Comparison of ENCODE assay signal across 16 cellular contexts in genomic region chr10:91022924-91023707, GRCh38.
A peak's percentile ranks its signal among the peaks of the same experiment; 100 is the strongest.
DNase-seq lines count a peak whose midpoint lies in the region; ATAC-seq, FAIRE-seq and TF ChIP-seq lines count a peak whose summit lies in the region.
"Had no signal": no experiment of that assay in that cellular context is flagged by ENCODE, and none has a peak within 500 bp of the region (broad histone marks: within the 10 kb centered on the region; RNA-seq: fewer than 3 reads in every experiment).

No MANE protein-coding gene starts in this region.

- CTCF ChIA-PET in mammary epithelial cell (lab: Charles Lee; ENCODE audit: low non-redundant PET): no interaction called here
- CTCF ChIA-PET in HepG2 (lab: Yijun Ruan, JAX; ENCODE audit: low intra/inter-chr PET ratio, low total read pairs): no interaction called here

- no peak overlapping the region for H3K9ac ChIP-seq in mammary epithelial cell (ENCODE audit: insufficient read depth, low read length)
- H3K9ac ChIP-seq in HepG2 (ENCODE audit: insufficient read depth, low read depth, low read length): no peak overlapping the region

- H3K4me3 ChIP-seq in mammary epithelial cell (replicated peaks in 1 of 3; ENCODE audit: insufficient read depth in 1 of 3, low read depth in 2 of 3, low read length in 3 of 3): no peak overlapping the region
- no peak overlapping the region for H3K4me3 ChIP-seq in heart left ventricle
- no peak overlapping the region for H3K4me3 ChIP-seq in neuron (ENCODE audit: low read length)
- H3K4me3 ChIP-seq in vagina: peak overlapping the region in 1 of 2 donors; percentile 2
- no peak overlapping the region for H3K4me3 ChIP-seq in HepG2 (replicated peaks in 1 of 3; ENCODE audit: insufficient read depth in 1 of 3, low read depth in 2 of 3, low read length in 3 of 3)
- H3K4me3 ChIP-seq: SK-N-MC had no signal

- H2AFZ ChIP-seq in mammary epithelial cell (ENCODE audit: low read depth, low read length): no peak overlapping the region
- peak overlapping the region; percentile 75 for H2AFZ ChIP-seq in neuron (ENCODE audit: low read depth, low read length)
- H2AFZ ChIP-seq in HepG2 (ENCODE audit: low read length): no peak overlapping the region

- DNase-seq in mammary epithelial cell (peak; percentile 33), heart left ventricle (peak in 1 of 5 donors; percentile 25), vagina (ENCODE audit: extremely low spot score in 2 of 2) (no peak), HepG2 (ENCODE audit: low spot score) (no peak)
- DNase-seq: activated CD4-positive, CD25-positive, alpha-beta regulatory T cell treated with anti-CD3 and anti-CD28 coated beads, Interleukin-2, amount 50 U/mL, for 72 hours; activated T-cell treated with anti-CD3 and anti-CD28 coated beads, Interleukin-2, amount 50 U/mL, for 24 hours; CD4-positive, CD25-positive, alpha-beta regulatory T cell; GDM1; NCI-H1436; stimulated activated CD4-positive, alpha-beta T cell treated with anti-CD3 and anti-CD28 coated beads, Interleukin-2, amount 100 ng/mL, for 48 hours; stimulated activated naive B cell treated with anti-CD40 and anti-IgM and Interleukin-4, amounts not matched to agents 10 μg/mL and 1 μg/mL and 100 μg/mL, for 72 hours had no signal

- TF ChIP-seq EP300 in HepG2 (IDR thresholded peaks at IDR 0.05; ENCODE audit: low read depth in 2 of 2, low read length in 2 of 2) (no peak), HepG2 (CRISPR knock-in tag; IDR thresholded peaks at IDR 0.05; ENCODE audit: borderline replicate concordance) (no peak)

- no peaks in the 10 kb centered on the region for H3K27me3 ChIP-seq in mammary epithelial cell (ENCODE audit: insufficient read depth, low read length)
- H3K27me3 ChIP-seq in heart left ventricle: no peaks in the 10 kb centered on the region
- no peaks in the 10 kb centered on the region for H3K27me3 ChIP-seq in neuron (ENCODE audit: insufficient read depth, low read length)
- no peaks in the 10 kb centered on the region for H3K27me3 ChIP-seq in vagina
- H3K27me3 ChIP-seq in HepG2 (ENCODE audit: control insufficient read depth in 1 of 2, insufficient read depth in 2 of 2, low read length in 2 of 2): peaks cover 0 to 11% of the 10 kb centered on the region in 2 experiments; a peak in 2 of 5 replicates

- no peak overlapping the region for H3K4me3 Mint-ChIP-seq in activated T-helper 17 cell treated with anti-CD3 and anti-CD28 coated beads, Interleukin-2, amount 50 U/mL, for 72 hours
- H3K4me3 Mint-ChIP-seq: activated T-cell treated with anti-CD3 and anti-CD28 coated beads, Interleukin-2, amount 50 U/mL, for 24 hours; CD4-positive, CD25-positive, alpha-beta regulatory T cell; stimulated activated naive B cell treated with anti-CD40 and anti-IgM and Interleukin-4, amounts not matched to agents 10 μg/mL and 1 μg/mL and 100 μg/mL, for 72 hours had no signal

- H3K4me1 ChIP-seq in mammary epithelial cell (ENCODE audit: insufficient read depth, low read length): no peaks in the 10 kb centered on the region
- H3K4me1 ChIP-seq in heart left ventricle: peaks cover 0 to 38% (median 24%) of the 10 kb centered on the region in 12 donors
- H3K4me1 ChIP-seq in neuron (ENCODE audit: insufficient read depth, low read length): peaks cover 23% of the 10 kb centered on the region
- H3K4me1 ChIP-seq in vagina: peaks cover 24% of the 10 kb centered on the region
- no peaks in the 10 kb centered on the region for H3K4me1 ChIP-seq in HepG2 (ENCODE audit: insufficient read depth, low read length)

- H4K20me1 ChIP-seq in mammary epithelial cell (ENCODE audit: insufficient read depth, low read length) (no peaks in the 10 kb centered on the region), HepG2 (ENCODE audit: insufficient read depth, low read length) (no peaks in the 10 kb centered on the region)

- dilution Hi-C loops in mammary epithelial cell (cut with HindIII; ENCODE audit: low sequenced_read_pairs): no loop called here

- 16% methylated on average over 7 of the region's 7 CpGs for WGBS in mammary epithelial cell (ENCODE audit: low coverage, missing lambda C conversion rate)
- WGBS in heart left ventricle, 4 donors: 28 to 37% (median 35%) methylated on average over 7 of the region's 7 CpGs
- 7% methylated on average over 7 of the region's 7 CpGs for WGBS in HepG2 (ENCODE audit: low lambda C conversion rate)

- POLR2A ChIA-PET in HepG2 (lab: Yijun Ruan, JAX): no interaction called here

- H3K79me2 ChIP-seq in mammary epithelial cell (ENCODE audit: insufficient read depth, low read length) (no peaks in the 10 kb centered on the region), HepG2 (ENCODE audit: insufficient read depth, low read length) (no peaks in the 10 kb centered on the region)

- no peaks in the 10 kb centered on the region for H3K36me3 Mint-ChIP-seq in activated T-helper 17 cell treated with anti-CD3 and anti-CD28 coated beads, Interleukin-2, amount 50 U/mL, for 72 hours (ENCODE audit: low read depth)
- H3K36me3 Mint-ChIP-seq: CD4-positive, CD25-positive, alpha-beta regulatory T cell had no signal

- H3K9me3 Mint-ChIP-seq in activated T-helper 17 cell treated with anti-CD3 and anti-CD28 coated beads, Interleukin-2, amount 50 U/mL, for 72 hours: peaks cover 3% of the 10 kb centered on the region
- H3K9me3 Mint-ChIP-seq: activated T-cell treated with anti-CD3 and anti-CD28 coated beads, Interleukin-2, amount 50 U/mL, for 24 hours had no signal

- no peak overlapping the region for H3K4me2 ChIP-seq in mammary epithelial cell (ENCODE audit: insufficient read depth, low read depth, low read length)
- H3K4me2 ChIP-seq in HepG2 (ENCODE audit: low read depth, low read length): no peak overlapping the region

- in situ Hi-C loops in mammary epithelial cell (cut with MboI; ENCODE audit: low sequenced_read_pairs in 2 of 2): loop anchor here in 1 of 2 donors (25.0 kb wide), 1 partner anchor 214 kb away; no protein-coding TSS in a partner anchor
- in situ Hi-C loops in HepG2 (cut with HindIII; ENCODE audit: extremely low pct_ligation_motif_present, low pct_unique_long_range_greater_than_20kb): no loop called here

- BruUV-seq in mammary epithelial cell (replicated peaks; lab: Mats Ljungman, UMichigan) (no TSS peak), HepG2 (replicated peaks; lab: Mats Ljungman, UMichigan) (no TSS peak)

- peaks cover 8% of the 10 kb centered on the region for H3K27me3 Mint-ChIP-seq in activated T-helper 17 cell treated with anti-CD3 and anti-CD28 coated beads, Interleukin-2, amount 50 U/mL, for 72 hours

- H3K36me3 ChIP-seq in mammary epithelial cell (ENCODE audit: insufficient read depth, low read length): no peaks in the 10 kb centered on the region
- no peaks in the 10 kb centered on the region for H3K36me3 ChIP-seq in heart left ventricle
- H3K36me3 ChIP-seq in neuron (ENCODE audit: insufficient read depth, low read length): no peaks in the 10 kb centered on the region
- no peaks in the 10 kb centered on the region for H3K36me3 ChIP-seq in vagina
- no peaks in the 10 kb centered on the region for H3K36me3 ChIP-seq in HepG2 (replicated peaks in 1 of 2; ENCODE audit: control insufficient read depth in 1 of 2, insufficient read depth in 2 of 2, low read length in 2 of 2)

- H3K4me1 Mint-ChIP-seq in activated T-helper 17 cell treated with anti-CD3 and anti-CD28 coated beads, Interleukin-2, amount 50 U/mL, for 72 hours: no peaks in the 10 kb centered on the region
- H3K4me1 Mint-ChIP-seq: CD4-positive, CD25-positive, alpha-beta regulatory T cell had no signal

- TF ChIP-seq RAD21 in HepG2 (CRISPR knock-in tag; IDR thresholded peaks at IDR 0.05): no peak

- H3K9me3 ChIP-seq in mammary epithelial cell (replicated peaks; ENCODE audit: insufficient read depth, low read length): no peaks in the 10 kb centered on the region
- no peaks in the 10 kb centered on the region for H3K9me3 ChIP-seq in heart left ventricle
- H3K9me3 ChIP-seq in neuron (ENCODE audit: low read length): no peaks in the 10 kb centered on the region
- H3K9me3 ChIP-seq in vagina: no peaks in the 10 kb centered on the region
- H3K9me3 ChIP-seq in HepG2 (ENCODE audit: low read length): no peaks in the 10 kb centered on the region

- intact Hi-C loops in mammary epithelial cell (cut with micrococcal nuclease): no loop called here
- intact Hi-C loops in heart left ventricle (cut with DNase I): no loop called here
- intact Hi-C loops in vagina (cut with DNase I): no loop called here
- intact Hi-C loops in HepG2 (cut with micrococcal nuclease; ENCODE audit: unreplicated experiment): no loop called here

- ATAC-seq in heart left ventricle (peak; percentile 39 to 76 (median 58)), SK-N-SH treated with all-trans-retinoic acid at 6 μM for 48 hours (no peak), HepG2 (no peak)
- ATAC-seq in activated T-helper 17 cell treated with anti-CD3 and anti-CD28 coated beads, Interleukin-2, amount 50 U/mL, for 72 hours (replicated peaks): no peak
- ATAC-seq: stimulated activated naive B cell treated with anti-CD40 and anti-IgM and Interleukin-4, amounts not matched to agents 10 μg/mL and 1 μg/mL and 100 μg/mL, for 72 hours had no signal

- H3K27ac ChIP-seq in mammary epithelial cell (ENCODE audit: insufficient read depth, low read depth, low read length): no peak overlapping the region
- H3K27ac ChIP-seq in heart left ventricle: peak overlapping the region; percentile 26 to 73 (median 52)
- peak overlapping the region; percentile 30 for H3K27ac ChIP-seq in vagina
- H3K27ac ChIP-seq in HepG2 (ENCODE audit: extremely low read length, insufficient read depth, low read length): no peak overlapping the region
- H3K27ac ChIP-seq: SK-N-MC had no signal

- FAIRE-seq in HepG2 (lab: Jason Lieb, UNC): no peak
- FAIRE-seq: keratinocyte had no signal

- TF ChIP-seq CTCF in mammary epithelial cell (conservative IDR thresholded peaks at IDR 0.05 in 1 of 2, IDR thresholded peaks at IDR 0.05 in 1 of 2; ENCODE audit: extremely low read depth in 1 of 2, insufficient read depth in 1 of 2, low read depth in 1 of 2, low read length in 2 of 2) (no peak), heart left ventricle (IDR thresholded peaks at IDR 0.05) (no peak), vagina (IDR thresholded peaks at IDR 0.05) (no peak), HepG2 (CRISPR knock-in tag; IDR thresholded peaks at IDR 0.05) (no peak)

- no peak overlapping the region for H3K27ac Mint-ChIP-seq in activated T-helper 17 cell treated with anti-CD3 and anti-CD28 coated beads, Interleukin-2, amount 50 U/mL, for 72 hours
- H3K27ac Mint-ChIP-seq: activated T-cell treated with anti-CD3 and anti-CD28 coated beads, Interleukin-2, amount 50 U/mL, for 24 hours; stimulated activated naive B cell treated with anti-CD40 and anti-IgM and Interleukin-4, amounts not matched to agents 10 μg/mL and 1 μg/mL and 100 μg/mL, for 72 hours had no signal

- no peak for TF ChIP-seq POLR2A in heart left ventricle (IDR thresholded peaks at IDR 0.05)
- no peak for TF ChIP-seq POLR2A in vagina (IDR thresholded peaks at IDR 0.05)
- TF ChIP-seq POLR2A in HepG2 (IDR thresholded peaks at IDR 0.05; ENCODE audit: insufficient read depth in 1 of 2, low read depth in 2 of 2, low read length in 2 of 2): no peak

TF ChIP-seq in HepG2, 621 proteins besides CTCF, POLR2A, EP300 and RAD21 (continues in another document):
- no peak for TF ChIP-seq NR0B2 (CRISPR knock-in tag; IDR thresholded peaks at IDR 0.05)

Comparison
In these comparisons a context has a peak if more than half of its experiments do, and no peak if none do; other contexts are left out.
1. H3K27ac ChIP-seq: peak in heart left ventricle (12 of 12) and vagina (single experiment); none in mammary epithelial cell (single experiment) and HepG2 (single experiment).
2. ATAC-seq: peak in heart left ventricle (4 of 4); none in SK-N-SH treated with all-trans-retinoic acid at 6 μM for 48 hours (single experiment), HepG2 (single experiment) and activated T-helper 17 cell treated with anti-CD3 and anti-CD28 coated beads, Interleukin-2, amount 50 U/mL, for 72 hours (single experiment).